In genomic region chr10:69328346-69328687, GRCh38 we compare ENCODE assay signal across 9 cellular contexts. TPM values are rescaled to one million over a fixed set of nuclear protein-coding genes. Genes with fewer than 3 reads are reported as not detected.
A peak's percentile ranks its signal among the peaks of the same experiment; 100 is the strongest.
DNase-seq lines count a peak whose midpoint lies in the region; ATAC-seq and TF ChIP-seq lines count a peak whose summit lies in the region.
"Had no signal": no experiment of that assay in that cellular context is flagged by ENCODE, and none has a peak within 500 bp of the region (broad histone marks: within the 10 kb centered on the region; RNA-seq: fewer than 3 reads in every experiment).

No MANE protein-coding gene starts in this region.

- peak overlapping the region; percentile 48 for H3K4me2 ChIP-seq in PC-3 (ENCODE audit: low read length)
- H3K4me2 ChIP-seq: A549 had no signal

- no peaks in the 10 kb centered on the region for H3K9me3 Mint-ChIP-seq in stimulated activated naive B cell treated with anti-CD40 and anti-IgM and Interleukin-4, amounts not matched to agents 10 μg/mL and 1 μg/mL and 100 μg/mL, for 72 hours

- CTCF ChIA-PET in PC-3 (lab: Charles Lee) = interaction anchor here (0.6 kb wide), 1 partner anchor 65 kb away, joined by 5 read pairs; no protein-coding TSS in a partner anchor

- intact Hi-C loops in PC-3 (cut with micrococcal nuclease) = no loop called here

- no peak overlapping the region for H3K9ac ChIP-seq in PC-3 (ENCODE audit: low read length)

- no peaks in the 10 kb centered on the region for H3F3A ChIP-seq in PC-3 (ENCODE audit: low read length, unreplicated experiment)

- peaks cover 15% of the 10 kb centered on the region for H3K4me1 ChIP-seq in PC-3 (ENCODE audit: insufficient read depth, low read length)

- H3K27ac Mint-ChIP-seq in stimulated activated naive B cell treated with anti-CD40 and anti-IgM and Interleukin-4, amounts not matched to agents 10 μg/mL and 1 μg/mL and 100 μg/mL, for 72 hours = peak overlapping the region; percentile 92

- H3K36me3 ChIP-seq in PC-3 (ENCODE audit: low read depth, low read length) = peaks cover 8% of the 10 kb centered on the region; the same call in 1 of the 2 replicates

- peak overlapping the region; percentile 40 for H2AFZ ChIP-seq in PC-3 (ENCODE audit: low read length)

- H3K4me3 Mint-ChIP-seq in stimulated activated naive B cell treated with anti-CD40 and anti-IgM and Interleukin-4, amounts not matched to agents 10 μg/mL and 1 μg/mL and 100 μg/mL, for 72 hours = peak overlapping the region; percentile 79 to 84

- peaks cover 100% of the 10 kb centered on the region for H3K79me2 ChIP-seq in PC-3 (ENCODE audit: low read length)

- no peaks in the 10 kb centered on the region for H3K27me3 ChIP-seq in PC-3 (ENCODE audit: low read length)

- no peaks in the 10 kb centered on the region for H3K9me2 ChIP-seq in PC-3 (replicated peaks; ENCODE audit: low read length)

- TF ChIP-seq CTCF in PC-3 (conservative IDR thresholded peaks at IDR 0.05; ENCODE audit: low read depth, low read length) = no peak
- no peak for TF ChIP-seq CTCF in fibroblast of villous mesenchyme (IDR thresholded peaks at IDR 0.05; ENCODE audit: insufficient read depth, low read depth, low read length)

- no peak overlapping the region; the same call in 1 of the 2 replicates for H3K4me3 ChIP-seq in PC-3 (ENCODE audit: low read length)
- peak overlapping the region; percentile 13 for H3K4me3 ChIP-seq in fibroblast of villous mesenchyme (ENCODE audit: low read depth, low read length)
- H3K4me3 ChIP-seq: A549 had no signal

- no peak for ATAC-seq in PC-3
- ATAC-seq in stimulated activated naive B cell treated with anti-CD40 and anti-IgM and Interleukin-4, amounts not matched to agents 10 μg/mL and 1 μg/mL and 100 μg/mL, for 72 hours (replicated peaks) = peak; percentile 12 to 22
- ATAC-seq: A549 had no signal

- BruUV-seq in PC-3 (replicated peaks; lab: Mats Ljungman, UMichigan) = no TSS peak

- peak overlapping the region; percentile 0 for H3K27ac ChIP-seq in PC-3 (ENCODE audit: low read length)
- H3K27ac ChIP-seq: A549 had no signal

- H3K27me3 Mint-ChIP-seq in stimulated activated naive B cell treated with anti-CD40 and anti-IgM and Interleukin-4, amounts not matched to agents 10 μg/mL and 1 μg/mL and 100 μg/mL, for 72 hours = no peaks in the 10 kb centered on the region

- POLR2A ChIA-PET in PC-3 (lab: Charles Lee; ENCODE audit: unreplicated experiment) = no interaction called here

- peaks cover 26 to 36% of the 10 kb centered on the region in 2 donors for H3K4me1 Mint-ChIP-seq in stimulated activated naive B cell treated with anti-CD40 and anti-IgM and Interleukin-4, amounts not matched to agents 10 μg/mL and 1 μg/mL and 100 μg/mL, for 72 hours

- H3K36me3 Mint-ChIP-seq in stimulated activated naive B cell treated with anti-CD40 and anti-IgM and Interleukin-4, amounts not matched to agents 10 μg/mL and 1 μg/mL and 100 μg/mL, for 72 hours = peaks cover 10 to 16% of the 10 kb centered on the region in 2 donors

- peaks cover 16% of the 10 kb centered on the region; the same call in 1 of the 2 replicates for H4K20me1 ChIP-seq in PC-3 (ENCODE audit: low read length)

- H3K9me3 ChIP-seq in PC-3 (ENCODE audit: low read length) = no peaks in the 10 kb centered on the region
- H3K9me3 ChIP-seq: A549 had no signal

- DNase-seq in NCI-H2029 treated with DMSO at 0.1 percent for 48 hours (lab: John Stamatoyannopoulos, UW) = peak; percentile 56
- no peak for DNase-seq in NCI-H2029 (lab: John Stamatoyannopoulos, UW)
- no peak for DNase-seq in PC-3
- DNase-seq in fibroblast of villous mesenchyme (ENCODE audit: low read depth) = no peak
- DNase-seq in stimulated activated naive B cell treated with anti-CD40 and anti-IgM and Interleukin-4, amounts not matched to agents 10 μg/mL and 1 μg/mL and 100 μg/mL, for 72 hours = no peak
- DNase-seq in RPMI8226 = no peak
- no peak for DNase-seq in NCI-H1694 treated with DMSO at 0.1 percent for 48 hours (lab: John Stamatoyannopoulos, UW)
- no peak for DNase-seq in SIG-M5 (lab: John Stamatoyannopoulos, UW)

RNA-seq across cellular contexts. Expression of gene HK1, which starts 50.0 kb away (rescaled TPM):
- total RNA-seq in PC-3 (2014; rRNA removed) (189 and 208 TPM in 2 replicates), fibroblast of villous mesenchyme (86.7 and 91.1 TPM in 2 replicates)
